ENCODE assay signal across 21 cellular contexts in genomic region chr22:26968873-26969272, GRCh38.
DNase-seq lines count a peak whose midpoint lies in the region; ATAC-seq, FAIRE-seq and TF ChIP-seq lines count a peak whose summit lies in the region.
"Had no signal": no experiment of that assay in that cellular context is flagged by ENCODE, and none has a peak within 500 bp of the region (broad histone marks: within the 10 kb centered on the region; RNA-seq: fewer than 3 reads in every experiment).

No MANE protein-coding gene starts in this region.

- no peaks in the 10 kb centered on the region for H3K4me1 ChIP-seq in astrocyte (ENCODE audit: insufficient read depth, low read length)
- H3K4me1 ChIP-seq: SJSA1 had no signal

- H3K4me2 ChIP-seq in astrocyte (ENCODE audit: low read length) (no peak overlapping the region), neural cell (ENCODE audit: low read length) (peak overlapping the region; percentile 1)

- no peak overlapping the region for H3K4me3 ChIP-seq in astrocyte (ENCODE audit: insufficient read depth, low read depth, low read length)
- peak overlapping the region; percentile 6 for H3K4me3 ChIP-seq in neural cell (ENCODE audit: low read length)
- H3K4me3 ChIP-seq: SJSA1 had no signal

- H4K20me1 ChIP-seq in astrocyte (ENCODE audit: insufficient read depth, low read length), result no peaks in the 10 kb centered on the region
- no peaks in the 10 kb centered on the region for H4K20me1 ChIP-seq in neural cell (ENCODE audit: insufficient read depth)

- H3K79me2 ChIP-seq in astrocyte (ENCODE audit: insufficient read depth, low read length) (no peaks in the 10 kb centered on the region), neural cell (replicated peaks; ENCODE audit: insufficient read depth, low read length) (no peaks in the 10 kb centered on the region)

- TF ChIP-seq RAD21 in neural cell (conservative IDR thresholded peaks at IDR 0.05), result no peak

- H3K36me3 ChIP-seq in astrocyte (ENCODE audit: insufficient read depth, low read length) (no peaks in the 10 kb centered on the region), neural cell (ENCODE audit: insufficient read depth, low read length) (no peaks in the 10 kb centered on the region)
- H3K36me3 ChIP-seq: SJSA1 had no signal

- H2AFZ ChIP-seq in astrocyte (ENCODE audit: low read depth, low read length), result no peak overlapping the region
- H2AFZ ChIP-seq in neural cell (ENCODE audit: low read depth, low read length), result no peak overlapping the region

- DNase-seq in A172 (ENCODE audit: low spot score) (peak; percentile 67), HT1080 (ENCODE audit: low read depth) (peak; percentile 35), astrocyte (ENCODE audit: low read depth) (peak; percentile 66), head of caudate nucleus (no peak), NOMO-1 (lab: John Stamatoyannopoulos, UW; ENCODE audit: unreplicated experiment in 2 of 2) (no peak), C1 segment of cervical spinal cord (lab: John Stamatoyannopoulos, UW) (no peak)
- DNase-seq: DMS79, H9, IMR-90, NCI-H1105 treated with DMSO at 0.1 percent for 48 hours, NCI-H1694, NCI-H2081 treated with DMSO at 0.1 percent for 48 hours, NCI-H510A, NCI-H82 had no signal

- no peaks in the 10 kb centered on the region for H3K9me2 ChIP-seq in neural cell (ENCODE audit: insufficient read depth, low read length)

- no peak overlapping the region for H3K27ac Mint-ChIP-seq in astrocyte (ENCODE audit: unreplicated experiment)
- H3K27ac Mint-ChIP-seq: CD14-positive monocyte, H9 had no signal

- peaks cover 7% of the 10 kb centered on the region for H3K27me3 Mint-ChIP-seq in astrocyte (ENCODE audit: low read depth, unreplicated experiment)

- H3K4me3 Mint-ChIP-seq in astrocyte (ENCODE audit: unreplicated experiment), result no peak overlapping the region
- H3K4me3 Mint-ChIP-seq: CD14-positive monocyte, H9 had no signal

- H3K4me1 Mint-ChIP-seq in astrocyte (ENCODE audit: low read depth, unreplicated experiment), result no peaks in the 10 kb centered on the region
- H3K4me1 Mint-ChIP-seq: CD14-positive monocyte, H9 had no signal

- H3K27ac ChIP-seq in astrocyte (ENCODE audit: low read depth, low read length), result no peak overlapping the region
- H3K27ac ChIP-seq in neural cell (ENCODE audit: low read length), result peak overlapping the region; percentile 75
- H3K27ac ChIP-seq: HL-60, SJSA1 had no signal

- no peak for TF ChIP-seq EP300 in neural cell (conservative IDR thresholded peaks at IDR 0.05; ENCODE audit: poor library complexity, severe bottlenecking)

- H3K9ac ChIP-seq in astrocyte (ENCODE audit: low read length) (no peak overlapping the region), neural cell (ENCODE audit: low read length) (peak overlapping the region; percentile 27)

- no peak for ATAC-seq in GM19467 (IDR thresholded peaks at IDR 0.05; ENCODE audit: unreplicated experiment)

- H3K36me3 Mint-ChIP-seq in astrocyte (ENCODE audit: low read depth, unreplicated experiment), result no peaks in the 10 kb centered on the region
- H3K36me3 Mint-ChIP-seq: CD14-positive monocyte had no signal

- H3K9me3 Mint-ChIP-seq in astrocyte (ENCODE audit: unreplicated experiment), result peaks cover 3% of the 10 kb centered on the region

- H3F3A ChIP-seq in neural cell (ENCODE audit: insufficient read depth, low read length, poor library complexity, severe bottlenecking), result no peaks in the 10 kb centered on the region

- no peak for FAIRE-seq in astrocyte (lab: Jason Lieb, UNC)
- FAIRE-seq: A204.1, HTR-8/SVneo had no signal

- H3K9me3 ChIP-seq in astrocyte (ENCODE audit: insufficient read depth, low read depth, low read length) (no peaks in the 10 kb centered on the region), neural cell (ENCODE audit: low read length) (no peaks in the 10 kb centered on the region)
- H3K9me3 ChIP-seq: SJSA1 had no signal

- intact Hi-C loops in head of caudate nucleus (cut with DNase I), result no loop called here

- H3K27me3 ChIP-seq in astrocyte (ENCODE audit: insufficient read depth, low read length) (peaks cover 4% of the 10 kb centered on the region), neural cell (ENCODE audit: insufficient read depth, low read depth, low read length) (no peaks in the 10 kb centered on the region)
- H3K27me3 ChIP-seq: SJSA1 had no signal

- TF ChIP-seq CTCF in astrocyte (IDR thresholded peaks at IDR 0.05; ENCODE audit: insufficient read depth, low read depth, low read length) (no peak), neural cell (IDR thresholded peaks at IDR 0.05; ENCODE audit: poor library complexity, severe bottlenecking) (no peak)

TF ChIP-seq in neural cell, 6 proteins besides CTCF, POLR2A, EP300 and RAD21:
- TF ChIP-seq POLR2AphosphoS5 (IDR thresholded peaks at IDR 0.05) (no peak), REST (IDR thresholded peaks at IDR 0.05; ENCODE audit: borderline replicate concordance) (no peak), EZH2 (IDR thresholded peaks at IDR 0.05; ENCODE audit: borderline replicate concordance, insufficient read depth, low read length, poor library complexity, severe bottlenecking) (no peak), TAF1 (IDR thresholded peaks at IDR 0.05; ENCODE audit: low read depth) (no peak), MXI1 (conservative IDR thresholded peaks at IDR 0.05; ENCODE audit: poor library complexity, severe bottlenecking) (no peak), SMC3 (conservative IDR thresholded peaks at IDR 0.05; ENCODE audit: poor library complexity) (no peak)

Comparison
In these comparisons a context has a peak if more than half of its experiments do, and no peak if none do; other contexts are left out.
1. DNase-seq: peak in A172 (single experiment), HT1080 (single experiment) and astrocyte (single experiment); none in head of caudate nucleus (0 of 42), NOMO-1 (0 of 2) and C1 segment of cervical spinal cord (0 of 14).